In genomic region chr2:17830053-17831034, GRCh38 we compare ENCODE assay signal across 8 cellular contexts. TPM values are rescaled to one million over a fixed set of nuclear protein-coding genes. Genes with fewer than 3 reads are reported as not detected.
A peak's percentile ranks its signal among the peaks of the same experiment; 100 is the strongest.
DNase-seq lines count a peak whose midpoint lies in the region; ATAC-seq and TF ChIP-seq lines count a peak whose summit lies in the region.

No MANE protein-coding gene starts in this region.

- H3K36me3 ChIP-seq in ACC112 (ENCODE audit: insufficient read depth, low read length) (no peaks in the 10 kb centered on the region), transverse colon (no peaks in the 10 kb centered on the region)

- no peak overlapping the region for H3K27ac Mint-ChIP-seq in activated CD8-positive, alpha-beta T cell treated with anti-CD3 and anti-CD28 coated beads for 36 hours
- H3K27ac Mint-ChIP-seq in naive B cell, result no peak overlapping the region

- TF ChIP-seq EP300 in transverse colon (IDR thresholded peaks at IDR 0.05; ENCODE audit: low read depth), result no peak

- CTCF ChIA-PET in activated CD8-positive, alpha-beta T cell treated with anti-CD3 and anti-CD28 coated beads for 36 hours (lab: Charles Lee), result interaction anchor here (0.7 to 2.3 kb wide), 9 partner anchors 10 to 113 kb away, joined by 3 to 11 read pairs (median 3); no protein-coding TSS in a partner anchor

- no peak for TF ChIP-seq POLR2A in NB4 (IDR thresholded peaks at IDR 0.05; ENCODE audit: extremely low read depth, insufficient read length)
- no peak for TF ChIP-seq POLR2A in transverse colon (IDR thresholded peaks at IDR 0.05)

- no peaks in the 10 kb centered on the region for H3K9me3 Mint-ChIP-seq in activated CD8-positive, alpha-beta T cell treated with anti-CD3 and anti-CD28 coated beads for 36 hours
- H3K9me3 Mint-ChIP-seq in naive B cell, result peaks cover 0 to 11% (median 6%) of the 10 kb centered on the region in 7 donors

- TF ChIP-seq CTCF in NB4 (IDR thresholded peaks at IDR 0.05; ENCODE audit: low read depth, low read length) (peak; percentile 66), fibroblast of mammary gland (conservative IDR thresholded peaks at IDR 0.05; ENCODE audit: control insufficient read depth, insufficient read depth, low read depth, low read length) (peak; percentile 69), transverse colon (IDR thresholded peaks at IDR 0.05) (peak; percentile 83 to 88 (median 84))
- peak; percentile 88 for TF ChIP-seq CTCF in activated CD8-positive, alpha-beta T cell treated with anti-CD3 and anti-CD28 coated beads for 36 hours (IDR thresholded peaks at IDR 0.05)

- ATAC-seq in GM18498 (IDR thresholded peaks at IDR 0.05; ENCODE audit: unreplicated experiment) (peak; percentile 89), HG02798 (IDR thresholded peaks at IDR 0.05; ENCODE audit: poor library complexity, unreplicated experiment) (peak; percentile 88), naive B cell (ENCODE audit: low read depth in 2 of 2) (peak; percentile 79 to 88)
- ATAC-seq in activated CD8-positive, alpha-beta T cell treated with anti-CD3 and anti-CD28 coated beads for 36 hours, result peak; percentile 81

- WGBS in transverse colon (ENCODE audit: low coverage in 1 of 2), 2 donors, result 15 to 28% methylated on average over 5 to 34 of the region's 37 CpGs

- no peaks in the 10 kb centered on the region for H3K9me3 ChIP-seq in transverse colon

- peaks cover 33% of the 10 kb centered on the region for H3K27me3 Mint-ChIP-seq in activated CD8-positive, alpha-beta T cell treated with anti-CD3 and anti-CD28 coated beads for 36 hours
- H3K27me3 Mint-ChIP-seq in naive B cell, result no peaks in the 10 kb centered on the region

- no peaks in the 10 kb centered on the region for H3K79me2 ChIP-seq in ACC112 (ENCODE audit: control insufficient read depth, insufficient read depth, low read length, unreplicated experiment)

- H2AFZ ChIP-seq in ACC112 (ENCODE audit: low read length, unreplicated experiment), result no peak overlapping the region

- peaks cover 45% of the 10 kb centered on the region for H3K27me3 ChIP-seq in ACC112 (ENCODE audit: insufficient read depth, low read length)
- no peaks in the 10 kb centered on the region for H3K27me3 ChIP-seq in transverse colon

- in situ Hi-C loops in transverse colon (cut with MboI; ENCODE audit: low pct_ligation_motif_present in 1 of 4, low pct_unique_long_range_greater_than_20kb in 1 of 4, low sequenced_read_pairs in 3 of 4), result loop anchor here in 2 of 4 donors (25.0 kb wide), 1 partner anchor 118 kb away; no protein-coding TSS in a partner anchor

- H3K36me3 Mint-ChIP-seq in activated CD8-positive, alpha-beta T cell treated with anti-CD3 and anti-CD28 coated beads for 36 hours (ENCODE audit: low read depth), result no peaks in the 10 kb centered on the region
- H3K36me3 Mint-ChIP-seq in naive B cell, result no peaks in the 10 kb centered on the region

- peak; percentile 53 for DNase-seq in NB4 (ENCODE audit: low read depth)
- DNase-seq in activated CD8-positive, alpha-beta T cell treated with anti-CD3 and anti-CD28 coated beads for 36 hours, result peak; percentile 58
- DNase-seq in fibroblast of mammary gland (ENCODE audit: low read depth), result peak; percentile 67
- DNase-seq in naive B cell, result peak; percentile 64
- peak; percentile 89 for DNase-seq in transverse colon

- H3K4me3 Mint-ChIP-seq in activated CD8-positive, alpha-beta T cell treated with anti-CD3 and anti-CD28 coated beads for 36 hours, result no peak overlapping the region
- peak overlapping the region in 7 of 8 donors; percentile 56 to 85 (median 69) for H3K4me3 Mint-ChIP-seq in naive B cell

- peaks cover 2% of the 10 kb centered on the region for H3K4me1 Mint-ChIP-seq in activated CD8-positive, alpha-beta T cell treated with anti-CD3 and anti-CD28 coated beads for 36 hours (ENCODE audit: low read depth)
- H3K4me1 Mint-ChIP-seq in naive B cell, result peaks cover 20 to 39% (median 31%) of the 10 kb centered on the region in 3 donors

- peak overlapping the region; percentile 36; the same call in 1 of the 2 replicates for H3K4me3 ChIP-seq in ACC112 (ENCODE audit: low read depth, low read length)
- H3K4me3 ChIP-seq in NB4 (ENCODE audit: low read depth, low read length), result no peak overlapping the region
- H3K4me3 ChIP-seq in fibroblast of mammary gland (ENCODE audit: control insufficient read depth, low read depth, low read length), result no peak overlapping the region
- peak overlapping the region in 1 of 4 donors; percentile 27 for H3K4me3 ChIP-seq in transverse colon

- POLR2A ChIA-PET in activated CD8-positive, alpha-beta T cell treated with anti-CD3 and anti-CD28 coated beads for 36 hours (lab: Charles Lee), result no interaction called here

- intact Hi-C loops in activated CD8-positive, alpha-beta T cell treated with anti-CD3 and anti-CD28 coated beads for 36 hours (cut with micrococcal nuclease), result no loop called here
- intact Hi-C loops in transverse colon (cut with DNase I; ENCODE audit: low total_unique reads), result no loop called here

- H3K27ac ChIP-seq in ACC112 (ENCODE audit: low read depth, low read length) (no peak overlapping the region), transverse colon (no peak overlapping the region)

- H3K4me1 ChIP-seq in ACC112 (ENCODE audit: control insufficient read depth, insufficient read depth, low read length, unreplicated experiment), result no peaks in the 10 kb centered on the region
- peaks cover 0 to 20% (median 8%) of the 10 kb centered on the region in 4 donors for H3K4me1 ChIP-seq in transverse colon

RNA-seq across cellular contexts. Expression of gene MSGN1, which starts 14.1 kb away (rescaled TPM):
- total RNA-seq in activated CD8-positive, alpha-beta T cell treated with anti-CD3 and anti-CD28 coated beads for 36 hours, result not detected
- not detected for polyA plus RNA-seq in naive B cell (ENCODE audit: low read depth in 6 of 6)
- total RNA-seq in transverse colon, result 1 to 10 TPM in 1 of 4 donors, not detected in 3; 1.3 TPM

RNA-seq across cellular contexts. Expression of gene KCNS3, which starts 48.1 kb away (rescaled TPM):
- not detected for total RNA-seq in activated CD8-positive, alpha-beta T cell treated with anti-CD3 and anti-CD28 coated beads for 36 hours
- polyA plus RNA-seq in naive B cell (ENCODE audit: low read depth in 6 of 6), result under 1 TPM in 2 of 6 donors, not detected in 4; 0.24 to 0.49 TPM
- 10 to 100 TPM; 13.7 to 65.4 (median 52.9) TPM for total RNA-seq in transverse colon

Comparison
In these comparisons a context has a peak if more than half of its experiments do, and no peak if none do; other contexts are left out.
1. RNA of gene KCNS3, which starts 48.1 kb away (total RNA-seq): 13.7 to 65.4 TPM in transverse colon; not detected in activated CD8-positive, alpha-beta T cell treated with anti-CD3 and anti-CD28 coated beads for 36 hours; every median in the first group is over 10 times any median in the second.
2. Peak in every context shown above with its lines, with median percentiles within 50 percentile points of each other: ATAC-seq, DNase-seq and CTCF ChIP-seq.